17 cellular contexts compared by ENCODE assay signal in the genomic region with DNA sequence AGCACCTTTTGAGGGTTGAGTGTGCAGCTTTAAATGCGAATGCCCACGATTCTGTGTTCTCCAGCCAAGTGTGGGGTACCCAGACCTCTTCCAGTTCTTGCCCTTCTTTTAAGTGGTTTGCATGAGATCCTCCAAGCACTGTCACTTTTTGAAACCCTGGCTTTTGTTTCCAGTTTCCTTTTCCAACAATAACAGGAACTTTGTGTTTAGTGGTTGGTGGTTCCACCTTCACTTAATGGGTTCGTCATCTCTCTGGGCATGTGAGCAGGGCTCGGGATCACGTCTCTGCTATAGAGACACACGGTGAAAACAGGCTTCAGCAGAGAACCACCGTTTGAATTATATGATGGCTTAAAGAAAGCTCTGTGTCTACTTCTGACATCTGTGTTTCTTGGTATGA.
DNase-seq lines count a peak whose midpoint lies in the region; ATAC-seq and TF ChIP-seq lines count a peak whose summit lies in the region.
"Had no signal": no experiment of that assay in that cellular context is flagged by ENCODE, and none has a peak within 500 bp of the region (broad histone marks: within the 10 kb centered on the region; RNA-seq: fewer than 3 reads in every experiment).

No MANE protein-coding gene starts in this region.

- H3K9me3 ChIP-seq in BLaER1 = peaks cover 11% of the 10 kb centered on the region
- H3K9me3 ChIP-seq in left lung = peaks cover 0 to 11% of the 10 kb centered on the region in 2 donors
- H3K9me3 ChIP-seq: SJCRH30 had no signal

- no peaks in the 10 kb centered on the region for H3K27me3 ChIP-seq in BLaER1
- no peaks in the 10 kb centered on the region for H3K27me3 ChIP-seq in left lung
- H3K27me3 ChIP-seq: SJCRH30 had no signal

- H3K27ac Mint-ChIP-seq in activated naive CD8-positive, alpha-beta T cell treated with anti-CD3 and anti-CD28 coated beads, Interleukin-2, amount 50 U/mL, for 24 hours = no peak overlapping the region
- H3K27ac Mint-ChIP-seq: mesothelial cell of epicardium, type B pancreatic cell had no signal

- H3K4me1 ChIP-seq in BLaER1 = peaks cover 62% of the 10 kb centered on the region
- H3K4me1 ChIP-seq in left lung = peaks cover 5 to 17% of the 10 kb centered on the region in 2 donors
- H3K4me1 ChIP-seq: SJCRH30 had no signal

- peaks cover 22% of the 10 kb centered on the region for H3K4me1 Mint-ChIP-seq in activated naive CD8-positive, alpha-beta T cell treated with anti-CD3 and anti-CD28 coated beads, Interleukin-2, amount 50 U/mL, for 24 hours
- H3K4me1 Mint-ChIP-seq: mesothelial cell of epicardium had no signal

- peak overlapping the region; percentile 81 for H3K4me2 ChIP-seq in BLaER1

- no peak overlapping the region; the same call in 1 of the 2 replicates for H3K4me3 ChIP-seq in BLaER1
- no peak overlapping the region for H3K4me3 ChIP-seq in left lung
- H3K4me3 ChIP-seq: SJCRH30 had no signal

- ATAC-seq in activated naive CD8-positive, alpha-beta T cell treated with anti-CD3 and anti-CD28 coated beads, Interleukin-2, amount 50 U/mL, for 24 hours = peak; percentile 62
- ATAC-seq in left lung (peak; percentile 8), GM19328 (IDR thresholded peaks at IDR 0.05; ENCODE audit: unreplicated experiment) (no peak)

- no peaks in the 10 kb centered on the region for H3K27me3 Mint-ChIP-seq in activated naive CD8-positive, alpha-beta T cell treated with anti-CD3 and anti-CD28 coated beads, Interleukin-2, amount 50 U/mL, for 24 hours
- H3K27me3 Mint-ChIP-seq: type B pancreatic cell had no signal

- TF ChIP-seq CTCF in left lung (IDR thresholded peaks at IDR 0.05) (no peak), RWPE1 (conservative IDR thresholded peaks at IDR 0.05; ENCODE audit: low read depth) (no peak)

- intact Hi-C loops in left lung (cut with DNase I) = no loop called here

- DNase-seq in GDM1 (lab: John Stamatoyannopoulos, UW) (peak; percentile 44), left lung (no peak), amygdala (lab: John Stamatoyannopoulos, UW) (no peak), RWPE1 (ENCODE audit: low spot score) (no peak)
- DNase-seq in activated naive CD8-positive, alpha-beta T cell treated with anti-CD3 and anti-CD28 coated beads, Interleukin-2, amount 50 U/mL, for 24 hours = no peak
- DNase-seq in stimulated activated CD8-positive, alpha-beta memory T cell treated with anti-CD3 and anti-CD28 coated beads, Interleukin-4, amount 100 ng/mL, for 48 hours = no peak
- DNase-seq: activated CD4-positive, alpha-beta T cell treated with anti-CD3 and anti-CD28 coated beads, Interleukin-2, amount 50 U/mL, for 4 hours; activated effector memory CD4-positive, alpha-beta T cell treated with anti-CD3 and anti-CD28 coated beads, Interleukin-2, amount 50 U/mL, for 16 hours; central memory CD4-positive, alpha-beta T cell; GOT3; NCI-H1048; SJCRH30; stimulated activated CD4-positive, alpha-beta T cell treated with anti-CD3 and anti-CD28 coated beads, Interleukin-4, amount 100 ng/mL, for 1 hour had no signal

- peaks cover 10% of the 10 kb centered on the region for H3K9me3 Mint-ChIP-seq in activated naive CD8-positive, alpha-beta T cell treated with anti-CD3 and anti-CD28 coated beads, Interleukin-2, amount 50 U/mL, for 24 hours

- peak overlapping the region; percentile 27; the same call in 1 of the 2 replicates for H3K27ac ChIP-seq in BLaER1
- H3K27ac ChIP-seq in left lung = no peak overlapping the region
- H3K27ac ChIP-seq in RWPE1 = no peak overlapping the region
- H3K27ac ChIP-seq: SJCRH30 had no signal

- peaks cover 66% of the 10 kb centered on the region for H3K36me3 ChIP-seq in BLaER1
- H3K36me3 ChIP-seq in left lung = no peaks in the 10 kb centered on the region
- H3K36me3 ChIP-seq: SJCRH30 had no signal

- peaks cover 12% of the 10 kb centered on the region for H3K36me3 Mint-ChIP-seq in activated naive CD8-positive, alpha-beta T cell treated with anti-CD3 and anti-CD28 coated beads, Interleukin-2, amount 50 U/mL, for 24 hours (ENCODE audit: low read depth)
- H3K36me3 Mint-ChIP-seq: type B pancreatic cell had no signal

- CTCF ChIA-PET in RWPE1 (lab: Yijun Ruan, JAX) = interaction anchor here (0.7 kb wide), 1 partner anchor 42 kb away, joined by 3 read pairs; no protein-coding TSS in a partner anchor

- no peak overlapping the region for H3K4me3 Mint-ChIP-seq in activated naive CD8-positive, alpha-beta T cell treated with anti-CD3 and anti-CD28 coated beads, Interleukin-2, amount 50 U/mL, for 24 hours
- H3K4me3 Mint-ChIP-seq: mesothelial cell of epicardium, type B pancreatic cell had no signal

- no peak overlapping the region for H3K9ac ChIP-seq in BLaER1

- peaks cover 75% of the 10 kb centered on the region for H4K20me1 ChIP-seq in BLaER1

- POLR2A ChIA-PET in RWPE1 (lab: Yijun Ruan, JAX; ENCODE audit: low non-redundant PET) = no interaction called here
